2 cellular contexts compared by ENCODE assay signal in the genomic region with DNA sequence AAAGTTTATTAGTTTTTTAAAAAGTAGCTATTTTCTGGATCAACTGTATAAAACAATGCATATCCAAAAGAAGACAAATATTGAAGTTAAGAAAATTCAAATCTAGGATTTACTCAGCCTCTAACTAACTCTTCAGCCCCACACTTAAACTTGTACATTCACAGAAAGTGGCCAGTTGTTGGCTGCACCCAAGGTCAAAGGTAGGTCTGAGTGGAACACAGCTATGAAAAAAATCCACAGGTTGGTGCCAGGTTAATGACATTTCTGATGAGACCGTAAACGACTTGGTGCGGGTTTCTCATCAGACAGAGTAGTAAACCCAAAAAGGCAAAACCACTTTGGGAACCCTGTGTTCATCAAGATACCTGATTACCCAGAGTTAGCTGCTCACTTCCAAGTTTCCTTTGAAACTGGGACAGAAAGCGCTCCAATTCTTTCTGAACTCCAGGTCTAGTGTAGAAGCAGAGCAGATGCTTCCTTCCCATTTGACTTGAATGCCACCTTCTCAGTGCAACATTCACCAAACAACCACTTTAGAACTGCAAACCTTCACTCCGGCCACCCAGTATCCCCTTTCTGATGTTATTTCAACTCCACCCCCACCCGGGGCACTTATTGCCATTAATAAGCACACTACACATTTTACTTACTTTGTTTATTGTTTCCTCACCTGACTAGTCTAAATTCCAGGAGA.
TF ChIP-seq lines count a peak whose summit lies in the region.

No MANE protein-coding gene starts in this region.

TF ChIP-seq in HCT116, 20 proteins besides CTCF, POLR2A, EP300 and RAD21:
- TF ChIP-seq EZH2 (IDR thresholded peaks at IDR 0.05), result no peak
- TF ChIP-seq CEBPB (IDR thresholded peaks at IDR 0.05; ENCODE audit: low read depth), result no peak

TF ChIP-seq in H1, 55 proteins besides CTCF, POLR2A, EP300 and RAD21:
- TF ChIP-seq TAF1 (IDR thresholded peaks at IDR 0.05; ENCODE audit: low read depth, low read length) (no peak), CTBP2 (IDR thresholded peaks at IDR 0.05; ENCODE audit: borderline replicate concordance, insufficient read depth, insufficient read length, low read length) (no peak), SIN3A (conservative IDR thresholded peaks at IDR 0.05 in 1 of 2, IDR thresholded peaks at IDR 0.05 in 1 of 2; ENCODE audit: low read depth in 1 of 2, low read length in 2 of 2) (no peak), POU5F1 (IDR thresholded peaks at IDR 0.05; ENCODE audit: low read depth, low read length) (no peak), BRCA1 (IDR thresholded peaks at IDR 0.05; ENCODE audit: low read depth, low read length) (no peak), SIRT6 (IDR thresholded peaks at IDR 0.05; ENCODE audit: low read length) (no peak), JUND (IDR thresholded peaks at IDR 0.05; ENCODE audit: low read length) (no peak), CHD1 (IDR thresholded peaks at IDR 0.05; ENCODE audit: low read depth, low read length) (no peak), TCF12 (IDR thresholded peaks at IDR 0.05; ENCODE audit: low read depth, low read length) (no peak), KDM1A (IDR thresholded peaks at IDR 0.05; ENCODE audit: borderline replicate concordance, low read length) (no peak), FOSL1 (IDR thresholded peaks at IDR 0.05; ENCODE audit: insufficient read depth, low read depth, low read length) (no peak), CBX5 (IDR thresholded peaks at IDR 0.05; ENCODE audit: low read depth, low read length) (no peak), SP1 (IDR thresholded peaks at IDR 0.05; ENCODE audit: low read depth, low read length) (no peak), RBBP5 (IDR thresholded peaks at IDR 0.05; ENCODE audit: borderline replicate concordance, low read depth, low read length) (no peak), TAF7 (optimal IDR thresholded peaks at IDR 0.05; ENCODE audit: borderline replicate concordance, low read depth, low read length) (no peak)
TF ChIP-seq in H1: peak in this region for 0.
